Comparison of ENCODE assay signal across 1 cellular context in the genomic region with DNA sequence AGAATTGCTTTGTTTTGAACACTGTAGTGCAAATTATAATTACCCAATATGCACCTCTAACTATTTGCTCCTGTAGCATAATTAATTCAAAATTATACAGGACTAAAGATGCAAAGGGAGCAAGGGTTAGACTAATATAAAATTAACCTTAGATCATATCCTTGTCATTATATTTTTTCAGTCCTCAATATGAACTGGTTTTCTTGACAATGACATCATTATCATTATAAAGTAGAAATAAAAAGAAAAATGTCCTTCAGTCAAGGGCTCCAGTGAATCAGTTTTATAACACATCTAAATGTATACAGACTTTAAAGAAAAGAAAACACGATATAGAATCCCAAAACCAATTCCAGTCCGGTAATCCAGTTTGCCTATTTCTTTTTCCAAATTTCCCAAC.
TF ChIP-seq lines count a peak whose summit lies in the region.

No MANE protein-coding gene starts in this region.

TF ChIP-seq in A549, 52 proteins besides CTCF, POLR2A, EP300 and RAD21 (continued from another document):
- TF ChIP-seq HMGXB4 (CRISPR knock-in tag; IDR thresholded peaks at IDR 0.05; ENCODE audit: borderline replicate concordance) (no peak), CHD2 (IDR thresholded peaks at IDR 0.05; ENCODE audit: low read length, partially characterized antibody) (no peak), HOXB13 (CRISPR knock-in tag; IDR thresholded peaks at IDR 0.05; ENCODE audit: low read depth) (no peak), SMC3 (IDR thresholded peaks at IDR 0.05) (no peak)
TF ChIP-seq in A549: peak in this region for 0.
